Comparison of ENCODE assay signal across 34 cellular contexts in the genomic region with DNA sequence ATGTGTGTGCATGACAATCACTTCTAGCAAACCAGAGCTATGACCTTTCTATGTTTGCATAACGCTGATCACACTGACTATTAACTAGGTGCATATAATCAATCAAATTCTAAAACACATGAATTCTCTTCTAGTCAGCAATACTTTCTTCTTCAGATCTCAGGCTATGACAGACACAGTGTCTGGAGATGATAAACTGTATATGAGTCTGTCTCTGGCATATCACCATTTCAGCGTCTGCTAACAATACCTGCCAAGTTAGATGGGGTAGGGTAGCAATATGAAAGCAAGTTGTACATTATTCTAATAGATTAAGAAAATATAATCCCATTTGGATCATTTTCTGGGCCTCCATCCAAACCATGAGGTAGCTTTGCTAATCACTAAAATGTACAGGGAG.
"Had no signal": no experiment of that assay in that cellular context is flagged by ENCODE, and none has a peak within 500 bp of the region (broad histone marks: within the 10 kb centered on the region; RNA-seq: fewer than 3 reads in every experiment).

No MANE protein-coding gene starts in this region.

- H3K4me2 ChIP-seq: KMS-11 had no signal

- DNase-seq: Karpas-422, Kasumi-1, KG1, MG63, MM.1S, MV-4-11, NCI-H1048, NCI-H1092, NCI-H1092 treated with DMSO at 0.1 percent for 48 hours, NCI-H1105, NCI-H1105 treated with DMSO at 0.1 percent for 48 hours, NCI-H1417, NCI-H1417 treated with DMSO at 0.1 percent for 48 hours, NCI-H1436, NCI-H1436 treated with DMSO at 0.1 percent for 48 hours, NCI-H146, NCI-H1694, NCI-H1694 treated with DMSO at 0.1 percent for 48 hours, NCI-H187, NCI-H187 treated with DMSO at 0.1 percent for 48 hours, NCI-H1930, NCI-H2029, NCI-H2029 treated with DMSO at 0.1 percent for 48 hours, NCI-H2081, NCI-H2081 treated with DMSO at 0.1 percent for 48 hours, NCI-H2107, NCI-H2171, NCI-H2171 treated with DMSO at 0.1 percent for 48 hours, NCI-H2227 treated with DMSO at 0.1 percent for 48 hours, NCI-H226, NCI-H345, NCI-H446, NCI-H446 treated with DMSO at 0.1 percent for 48 hours had no signal

- H3K9me3 ChIP-seq: MG63 had no signal

- H3K27ac ChIP-seq: KMS-11 had no signal

- H3K36me3 ChIP-seq: MG63 had no signal

- H3K27me3 ChIP-seq: MG63 had no signal

- H3K9ac ChIP-seq: KMS-11 had no signal

- H3K4me3 ChIP-seq: MG63 had no signal
